Comparison of ENCODE assay signal across 1 cellular context in the genomic region with DNA sequence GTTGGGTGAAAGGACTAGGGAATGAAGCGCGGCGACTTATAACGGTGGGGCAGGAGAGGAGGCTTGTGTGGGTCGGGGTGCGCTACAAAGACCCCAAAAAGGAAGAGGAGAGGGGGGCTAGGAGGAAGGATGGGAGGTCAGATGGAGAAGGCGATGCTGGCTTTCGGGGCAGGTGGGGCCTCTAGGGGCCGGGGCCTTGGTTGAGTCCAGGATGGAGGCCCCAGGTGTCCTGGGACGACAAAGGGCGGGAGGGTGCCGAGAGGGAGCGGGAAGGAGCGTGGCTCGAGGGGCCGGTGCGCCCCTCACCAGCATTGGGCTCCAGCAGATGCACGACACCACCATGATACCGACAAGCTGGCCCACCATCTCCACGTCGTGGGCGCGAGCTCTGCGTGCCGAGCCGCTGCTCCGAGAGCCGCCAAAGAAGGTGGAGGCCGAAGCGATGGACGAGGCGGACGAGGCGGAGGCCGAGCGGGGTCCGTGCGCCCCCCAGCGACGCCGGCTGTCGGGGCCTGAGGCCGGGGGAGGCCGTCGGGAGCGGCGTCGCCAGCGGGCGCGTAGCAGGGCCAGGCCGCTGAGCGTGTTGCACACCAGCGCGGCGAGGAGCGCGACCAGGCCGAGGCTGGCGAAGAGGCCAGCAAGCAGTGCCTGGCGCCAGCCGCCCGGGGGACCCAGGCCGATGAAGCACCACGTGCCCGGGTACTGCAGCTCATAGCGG.
A peak's percentile ranks its signal among the peaks of the same experiment; 100 is the strongest.
TF ChIP-seq lines count a peak whose summit lies in the region.

No MANE protein-coding gene starts in this region.

TF ChIP-seq in H1, 55 proteins besides CTCF, POLR2A, EP300 and RAD21:
- TF ChIP-seq HDAC6 (IDR thresholded peaks at IDR 0.05; ENCODE audit: low read depth, low read length) = no peak
- TF ChIP-seq, protein P1, sequence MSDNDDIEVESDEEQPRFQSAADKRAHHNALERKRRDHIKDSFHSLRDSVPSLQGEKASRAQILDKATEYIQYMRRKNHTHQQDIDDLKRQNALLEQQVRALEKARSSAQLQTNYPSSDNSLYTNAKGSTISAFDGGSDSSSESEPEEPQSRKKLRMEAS (IDR thresholded peaks at IDR 0.05) = 0 out of 2 replicates have a peak, but pooled peaks have one; percentile 2
- no peak for TF ChIP-seq SP1 (IDR thresholded peaks at IDR 0.05; ENCODE audit: low read depth, low read length)
- TF ChIP-seq GABPA (IDR thresholded peaks at IDR 0.05; ENCODE audit: borderline replicate concordance, insufficient read depth, low read length) = 0 out of 2 replicates have a peak, but pooled peaks have one; percentile 21
- TF ChIP-seq ASH2L (IDR thresholded peaks at IDR 0.05; ENCODE audit: low read length) = no peak
- TF ChIP-seq, protein P2, sequence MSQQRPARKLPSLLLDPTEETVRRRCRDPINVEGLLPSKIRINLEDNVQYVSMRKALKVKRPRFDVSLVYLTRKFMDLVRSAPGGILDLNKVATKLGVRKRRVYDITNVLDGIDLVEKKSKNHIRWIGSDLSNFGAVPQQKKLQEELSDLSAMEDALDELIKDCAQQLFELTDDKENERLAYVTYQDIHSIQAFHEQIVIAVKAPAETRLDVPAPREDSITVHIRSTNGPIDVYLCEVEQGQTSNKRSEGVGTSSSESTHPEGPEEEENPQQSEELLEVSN (IDR thresholded peaks at IDR 0.05) = peak; percentile 79
- TF ChIP-seq CBX8 (IDR thresholded peaks at IDR 0.05; ENCODE audit: borderline replicate concordance, low read depth, low read length) = no peak
